In the genomic region with DNA sequence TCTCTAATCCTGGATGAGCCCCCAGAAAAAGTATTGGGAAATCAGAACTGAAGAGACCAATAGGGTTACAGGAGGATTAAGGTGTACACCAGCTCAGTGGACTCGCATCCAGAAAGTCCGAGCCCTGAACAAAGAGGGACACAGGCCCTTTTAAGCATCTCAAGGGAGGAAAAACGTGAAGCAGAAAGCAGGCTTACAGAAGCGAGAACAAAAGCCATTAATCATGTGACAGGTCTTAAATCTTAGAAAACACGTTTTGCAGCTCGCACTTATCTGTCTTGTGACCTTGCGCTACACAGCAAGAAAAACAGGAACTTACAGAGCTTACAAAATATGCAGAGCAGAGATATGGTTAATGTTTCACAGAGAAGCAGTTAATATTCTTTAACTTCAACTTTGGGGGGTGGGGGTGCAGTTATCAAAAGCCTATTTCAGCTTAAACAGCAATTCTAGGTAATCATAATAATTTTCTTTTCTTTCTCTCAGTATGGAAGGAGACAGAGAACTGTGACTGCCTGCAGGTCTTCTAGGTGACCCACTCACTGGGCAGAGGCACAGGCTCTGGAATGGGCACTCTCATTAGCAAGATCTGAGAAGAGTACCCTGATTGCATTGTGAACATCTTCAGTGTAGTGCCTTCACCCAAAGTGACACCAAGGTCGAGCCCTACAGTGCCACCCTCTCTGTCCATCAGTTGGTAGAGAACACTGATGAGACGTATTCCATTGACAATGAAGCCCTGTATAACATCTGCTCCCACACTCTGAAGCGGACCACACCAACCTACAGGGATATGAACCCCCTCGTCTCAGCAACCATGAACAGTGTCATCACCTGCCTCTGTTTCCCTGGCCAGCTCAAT, we compare ENCODE assay signal across 1 cellular context.
TF ChIP-seq lines count a peak whose summit lies in the region.

No MANE protein-coding gene starts in this region.

TF ChIP-seq in K562, 482 proteins besides CTCF, POLR2A, EP300 and RAD21 (continued from another document):
- TF ChIP-seq, protein P1, sequence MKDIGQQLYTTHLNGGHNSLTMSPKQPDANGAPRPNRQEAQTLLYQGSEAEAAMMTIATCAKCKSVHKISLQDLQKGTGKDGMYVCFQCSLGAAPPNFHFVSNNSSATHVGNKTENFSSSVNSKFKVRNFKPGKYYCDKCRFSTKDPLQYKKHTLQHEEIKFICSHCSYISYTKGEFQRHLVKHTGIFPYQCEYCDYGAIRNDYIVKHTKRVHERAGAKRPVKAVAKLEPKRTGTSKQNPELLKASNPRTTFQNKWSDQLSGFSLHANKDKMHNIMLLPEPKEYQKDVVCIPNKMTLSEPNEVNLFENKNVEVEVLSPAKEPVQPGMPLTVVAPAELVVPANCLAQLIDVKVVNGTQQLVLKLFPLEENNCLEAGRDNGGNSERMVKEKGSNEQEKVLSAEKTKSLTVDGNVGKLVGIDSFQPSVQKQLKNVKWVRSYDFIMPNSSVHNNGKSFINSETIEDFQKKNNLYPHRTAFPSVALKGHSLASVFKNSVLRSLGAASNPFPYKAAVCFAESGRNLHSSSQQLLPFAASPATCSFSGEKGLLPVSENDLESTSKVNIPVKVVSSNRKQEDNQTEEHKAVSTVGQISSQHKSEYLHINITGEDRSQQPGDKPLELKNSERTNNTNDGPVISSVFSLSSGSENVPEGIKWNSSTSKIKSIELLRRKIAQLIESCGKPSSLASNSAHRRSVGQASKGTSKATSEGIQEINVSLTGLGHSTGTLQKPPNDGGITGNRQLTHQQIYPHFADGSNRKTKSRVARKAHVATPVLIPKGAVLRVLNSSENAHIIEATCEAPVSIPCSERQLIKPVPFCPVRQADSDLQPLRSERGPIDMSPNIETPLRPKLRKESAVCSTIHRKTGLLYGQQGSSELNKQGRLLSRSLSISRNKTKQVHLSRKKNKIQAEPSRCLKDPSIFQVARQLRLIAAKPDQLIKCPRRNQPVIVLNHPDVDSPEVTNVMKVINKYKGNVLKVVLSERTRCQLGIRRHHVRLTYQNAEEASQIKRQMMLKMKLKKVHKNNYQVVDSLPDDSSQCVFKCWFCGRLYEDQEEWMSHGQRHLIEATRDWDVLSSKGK (CRISPR knock-in tag; IDR thresholded peaks at IDR 0.05): no peak
- TF ChIP-seq MTA3 (IDR thresholded peaks at IDR 0.05; ENCODE audit: borderline replicate concordance) (no peak), ZKSCAN1 (IDR thresholded peaks at IDR 0.05; ENCODE audit: low read depth, low read length) (no peak), KAT8 (IDR thresholded peaks at IDR 0.05; ENCODE audit: low read depth) (no peak)
TF ChIP-seq in K562: peak in this region for 175.
